Comparison of ENCODE assay signal across 1 cellular context in genomic region chr12:6201775-6202292, GRCh38.
TF ChIP-seq lines count a peak whose summit lies in the region.

No MANE protein-coding gene starts in this region.

TF ChIP-seq in WTC11, 78 proteins besides CTCF, POLR2A, EP300 and RAD21 (continued from another document):
- no peak for TF ChIP-seq ATF6 (CRISPR knock-in tag; IDR thresholded peaks at IDR 0.05)
- no peak for TF ChIP-seq USF1 (CRISPR knock-in tag; IDR thresholded peaks at IDR 0.05)
